In genomic region chr6:136289327-136289578, GRCh38 we compare ENCODE assay signal across 8 cellular contexts. TPM values are rescaled to one million over a fixed set of nuclear protein-coding genes. Genes with fewer than 3 reads are reported as not detected.
DNase-seq lines count a peak whose midpoint lies in the region; ATAC-seq and TF ChIP-seq lines count a peak whose summit lies in the region.

No MANE protein-coding gene starts in this region.

- H3K27me3 ChIP-seq in left ventricle myocardium inferior (ENCODE audit: low read depth) (no peaks in the 10 kb centered on the region), prostate gland (replicated peaks; ENCODE audit: insufficient read depth) (no peaks in the 10 kb centered on the region), upper lobe of right lung (no peaks in the 10 kb centered on the region)

- ATAC-seq in HG02763 (IDR thresholded peaks at IDR 0.05; ENCODE audit: unreplicated experiment) = peak; percentile 52
- ATAC-seq in upper lobe of right lung = peak; percentile 88

- intact Hi-C loops in left ventricle myocardium inferior (cut with micrococcal nuclease) (no loop called here), prostate gland (cut with DNase I) (loop anchor here (1.0 to 5.0 kb wide), 2 partner anchors 37 to 791 kb away; partner anchors contain the start of gene MTFR2), upper lobe of right lung (cut with DNase I) (no loop called here)

- H3K4me1 ChIP-seq in left ventricle myocardium inferior (peaks cover 67% of the 10 kb centered on the region), prostate gland (replicated peaks) (peaks cover 10% of the 10 kb centered on the region), upper lobe of right lung (peaks cover 45% of the 10 kb centered on the region)

- H3K36me3 ChIP-seq in left ventricle myocardium inferior (no peaks in the 10 kb centered on the region), prostate gland (no peaks in the 10 kb centered on the region), upper lobe of right lung (no peaks in the 10 kb centered on the region)

- under 1% methylated on average over 34 of the region's 34 CpGs for WGBS in prostate gland

- H3K4me3 ChIP-seq in GM08714 (ENCODE audit: low read length) (peak overlapping the region; percentile 89), left ventricle myocardium inferior (peak overlapping the region; percentile 96), prostate gland (peak overlapping the region; percentile 87 to 90), upper lobe of right lung (peak overlapping the region; percentile 96)

- H3K27ac ChIP-seq in left ventricle myocardium inferior (replicated peaks) (peak overlapping the region; percentile 100), prostate gland (peak overlapping the region; percentile 99), upper lobe of right lung (peak overlapping the region; percentile 100)

- H3K9me3 ChIP-seq in left ventricle myocardium inferior (replicated peaks) (no peaks in the 10 kb centered on the region), prostate gland (no peaks in the 10 kb centered on the region), upper lobe of right lung (no peaks in the 10 kb centered on the region)

- TF ChIP-seq CTCF in left ventricle myocardium inferior (IDR thresholded peaks at IDR 0.05; ENCODE audit: borderline replicate concordance) (no peak), prostate gland (IDR thresholded peaks at IDR 0.05) (peak in 1 of 4 experiments; percentile 47), upper lobe of right lung (IDR thresholded peaks at IDR 0.05) (no peak)

- peak; percentile 48 for DNase-seq in NCI-H1436 treated with DMSO at 0.1 percent for 48 hours (lab: John Stamatoyannopoulos, UW)
- DNase-seq in T-helper 1 cell = peak; percentile 88 to 96 (median 92)
- peak; percentile 85 for DNase-seq in amniotic stem cell (lab: John Stamatoyannopoulos, UW)
- DNase-seq in left ventricle myocardium inferior = peak; percentile 92
- DNase-seq in prostate gland (ENCODE audit: low spot score) = peak; percentile 87
- DNase-seq in upper lobe of right lung = peak; percentile 96

- no peak for TF ChIP-seq POLR2A in prostate gland (IDR thresholded peaks at IDR 0.05)

RNA-seq across cellular contexts. Expression of gene BCLAF1, which starts 0.4 kb away (rescaled TPM):
- total RNA-seq in left ventricle myocardium inferior (53.2 TPM), prostate gland (100 to 1,000 TPM in 1 of 2 donors, 10 to 100 TPM in 1; 83.0 to 136 TPM), upper lobe of right lung (122 TPM)

RNA-seq across cellular contexts. Expression of gene MTFR2, which starts 39.1 kb away (rescaled TPM):
- total RNA-seq in left ventricle myocardium inferior = 0.52 TPM
- 1 to 10 TPM; 1.1 to 2.9 TPM for total RNA-seq in prostate gland
- total RNA-seq in upper lobe of right lung = 1.4 TPM

Comparison
In these comparisons a context has a peak if more than half of its experiments do, and no peak if none do; other contexts are left out.
1. Peak in every context shown above with its lines: DNase-seq, ATAC-seq, H3K4me3 ChIP-seq and H3K27ac ChIP-seq.